Comparison of ENCODE assay signal across 13 cellular contexts in the genomic region with DNA sequence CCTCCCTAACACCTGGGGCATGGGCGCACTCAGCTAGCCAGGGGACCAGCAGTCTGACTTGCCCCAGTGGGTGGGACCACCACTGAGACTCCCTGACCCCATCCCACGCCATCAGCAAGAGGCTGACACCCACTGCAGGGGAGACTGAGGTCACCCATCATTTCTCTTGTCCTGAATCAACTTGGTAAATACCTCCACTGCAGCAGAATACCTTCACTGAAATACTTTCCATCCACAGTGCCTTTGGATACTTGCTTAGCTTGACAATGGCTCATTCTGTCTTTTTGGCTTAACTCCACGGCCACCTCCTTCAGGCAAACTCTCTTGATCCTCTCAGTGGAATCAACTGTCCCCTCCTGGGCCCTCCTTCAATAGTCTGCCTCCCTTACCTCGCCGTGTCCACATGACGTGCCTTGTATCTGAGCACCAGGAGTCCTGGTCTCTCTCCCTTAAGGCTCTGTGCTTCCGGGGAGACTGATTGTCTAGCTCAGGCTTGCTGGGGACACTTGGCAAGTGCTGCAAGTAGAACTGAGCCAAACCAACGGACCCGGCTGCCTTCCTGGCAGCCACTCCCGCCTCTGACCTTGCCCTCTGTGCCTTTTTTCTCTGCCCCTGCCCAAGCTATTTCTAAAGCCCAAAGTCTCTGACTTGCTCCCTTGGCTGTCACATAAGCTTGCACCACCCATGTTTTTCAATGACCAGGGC.
DNase-seq lines count a peak whose midpoint lies in the region; ATAC-seq and TF ChIP-seq lines count a peak whose summit lies in the region.
"Had no signal": no experiment of that assay in that cellular context is flagged by ENCODE, and none has a peak within 500 bp of the region (broad histone marks: within the 10 kb centered on the region; RNA-seq: fewer than 3 reads in every experiment).

No MANE protein-coding gene starts in this region.

- peak; percentile 23 for DNase-seq in CD14-positive monocyte (ENCODE audit: low spot score)
- DNase-seq in caudate nucleus (lab: John Stamatoyannopoulos, UW) = no peak
- peak; percentile 66 for DNase-seq in left lobe of liver (ENCODE audit: low spot score)
- DNase-seq in gastrocnemius medialis = no peak
- no peak for DNase-seq in RKO (ENCODE audit: low spot score)
- no peak for DNase-seq in effector memory CD8-positive, alpha-beta T cell
- DNase-seq: ACHN; activated CD4-positive, alpha-beta memory T cell treated with anti-CD3 and anti-CD28 coated beads for 36 hours; Caco-2; GDM1 had no signal

- peaks cover 4 to 7% (median 5%) of the 10 kb centered on the region in 3 donors for H3K27me3 Mint-ChIP-seq in CD14-positive monocyte (ENCODE audit: low read depth in 3 of 3)
- peaks cover 0 to 13% of the 10 kb centered on the region in 2 donors for H3K27me3 Mint-ChIP-seq in effector memory CD8-positive, alpha-beta T cell
- H3K27me3 Mint-ChIP-seq: activated CD4-positive, alpha-beta memory T cell treated with anti-CD3 and anti-CD28 coated beads for 36 hours had no signal

- TF ChIP-seq POLR2A in gastrocnemius medialis (IDR thresholded peaks at IDR 0.05) = no peak

- peak; percentile 60 for ATAC-seq in left lobe of liver
- ATAC-seq in gastrocnemius medialis = no peak
- no peak for ATAC-seq in HG02759 (IDR thresholded peaks at IDR 0.05; ENCODE audit: unreplicated experiment)
- ATAC-seq in HG02588 (IDR thresholded peaks at IDR 0.05; ENCODE audit: unreplicated experiment) = no peak
- ATAC-seq in effector memory CD8-positive, alpha-beta T cell (replicated peaks) = no peak

- H3K36me3 ChIP-seq in gastrocnemius medialis = no peaks in the 10 kb centered on the region

- H3K4me1 Mint-ChIP-seq in CD14-positive monocyte = no peaks in the 10 kb centered on the region
- H3K4me1 Mint-ChIP-seq in effector memory CD8-positive, alpha-beta T cell (ENCODE audit: low read depth in 2 of 2) = peaks cover under 1 to 1% of the 10 kb centered on the region in 2 donors

- no peaks in the 10 kb centered on the region for H3K9me3 Mint-ChIP-seq in CD14-positive monocyte
- H3K9me3 Mint-ChIP-seq in effector memory CD8-positive, alpha-beta T cell = no peaks in the 10 kb centered on the region
- H3K9me3 Mint-ChIP-seq: activated CD4-positive, alpha-beta memory T cell treated with anti-CD3 and anti-CD28 coated beads for 36 hours; activated T-helper 2 cell treated with anti-CD3 and anti-CD28 coated beads, Interferon-gamma antibody, Interleukin-2, Interleukin-4, amounts not matched to agents 10 μg/mL and 5 μg/mL and 100 μg/mL, durations not matched to agents 14 hours and 24 hours and 36 hours had no signal

- H3K4me3 Mint-ChIP-seq in CD14-positive monocyte = no peak overlapping the region
- H3K4me3 Mint-ChIP-seq in effector memory CD8-positive, alpha-beta T cell = no peak overlapping the region
- H3K4me3 Mint-ChIP-seq: activated CD4-positive, alpha-beta memory T cell treated with anti-CD3 and anti-CD28 coated beads for 36 hours had no signal

- no peaks in the 10 kb centered on the region for H3K27me3 ChIP-seq in gastrocnemius medialis

- intact Hi-C loops in CD14-positive monocyte (cut with micrococcal nuclease) = loop anchor here (2.0 kb wide), 1 partner anchor 229 kb away; no protein-coding TSS in a partner anchor
- intact Hi-C loops in gastrocnemius medialis (cut with DNase I; ENCODE audit: low total_unique reads) = loop anchor here (1.0 to 2.0 kb wide), 2 partner anchors 160 to 229 kb away; no protein-coding TSS in a partner anchor

- H3K36me3 Mint-ChIP-seq in CD14-positive monocyte = no peaks in the 10 kb centered on the region
- no peaks in the 10 kb centered on the region for H3K36me3 Mint-ChIP-seq in effector memory CD8-positive, alpha-beta T cell (ENCODE audit: insufficient read depth)
- H3K36me3 Mint-ChIP-seq: activated CD4-positive, alpha-beta memory T cell treated with anti-CD3 and anti-CD28 coated beads for 36 hours had no signal

- in situ Hi-C loops in gastrocnemius medialis (cut with MboI; ENCODE audit: low sequenced_read_pairs in 4 of 4) = loop anchor here (5.0 to 25.0 kb wide), 4 partner anchors 158 to 228 kb away; no protein-coding TSS in a partner anchor

- H3K27ac ChIP-seq in caudate nucleus (ENCODE audit: low read depth, low read length) (peak overlapping the region; percentile 55), gastrocnemius medialis (peak overlapping the region; percentile 41 to 57 (median 46))

- no peaks in the 10 kb centered on the region for H3K9me3 ChIP-seq in gastrocnemius medialis
- H3K9me3 ChIP-seq: Caco-2 had no signal

- TF ChIP-seq CTCF in CD14-positive monocyte (IDR thresholded peaks at IDR 0.05) = no peak
- no peak for TF ChIP-seq CTCF in gastrocnemius medialis (IDR thresholded peaks at IDR 0.05 in 4 of 5, conservative IDR thresholded peaks at IDR 0.05 in 1 of 5)

- H3K4me1 ChIP-seq in gastrocnemius medialis = no peaks in the 10 kb centered on the region
- H3K4me1 ChIP-seq: Caco-2 had no signal

- no peak overlapping the region for H3K4me3 ChIP-seq in gastrocnemius medialis

- no peak overlapping the region for H3K27ac Mint-ChIP-seq in CD14-positive monocyte
- H3K27ac Mint-ChIP-seq in effector memory CD8-positive, alpha-beta T cell = no peak overlapping the region
- H3K27ac Mint-ChIP-seq: activated CD4-positive, alpha-beta memory T cell treated with anti-CD3 and anti-CD28 coated beads for 36 hours; activated T-helper 2 cell treated with anti-CD3 and anti-CD28 coated beads, Interferon-gamma antibody, Interleukin-2, Interleukin-4, amounts not matched to agents 10 μg/mL and 5 μg/mL and 100 μg/mL, durations not matched to agents 14 hours and 24 hours and 36 hours had no signal

Comparison
In these comparisons a context has a peak if more than half of its experiments do, and no peak if none do; other contexts are left out.
1. DNase-seq: peak in CD14-positive monocyte (single experiment) and left lobe of liver (single experiment); none in caudate nucleus (0 of 61), gastrocnemius medialis (0 of 2), RKO (single experiment) and effector memory CD8-positive, alpha-beta T cell (0 of 3).